In genomic region chr11:69641681-69642548, GRCh38 we compare ENCODE assay signal across 8 cellular contexts. TPM values are rescaled to one million over a fixed set of nuclear protein-coding genes. Genes with fewer than 3 reads are reported as not detected.
DNase-seq lines count a peak whose midpoint lies in the region; ATAC-seq and TF ChIP-seq lines count a peak whose summit lies in the region.

No MANE protein-coding gene starts in this region.

- peak overlapping the region; percentile 84 for H3K4me3 Mint-ChIP-seq in natural killer cell

- peak overlapping the region in 1 of 2 donors; percentile 84 for H3K27ac Mint-ChIP-seq in natural killer cell

- H3K27me3 Mint-ChIP-seq in natural killer cell (ENCODE audit: low read depth in 2 of 2), result peaks cover 19 to 32% of the 10 kb centered on the region in 2 donors

- intact Hi-C loops in dorsolateral prefrontal cortex (cut with DNase I) (loop anchor here (2.0 to 10.0 kb wide), 3 partner anchors 197 to 350 kb away; partner anchors contain the start of gene MYEOV (in 1 of the 2)), natural killer cell (cut with micrococcal nuclease) (loop anchor here (2.0 kb wide), 1 partner anchor 33 kb away; the partner anchor contains the start of gene LTO1)

- H3K36me3 Mint-ChIP-seq in natural killer cell, result no peaks in the 10 kb centered on the region

- H3K27me3 ChIP-seq in dorsolateral prefrontal cortex, result peaks cover 3 to 92% (median 60%) of the 10 kb centered on the region in 45 donors

- DNase-seq in AG09309 (ENCODE audit: low read depth) (no peak), LNCaP clone FGC (ENCODE audit: low read depth) (no peak), dorsolateral prefrontal cortex (peak in 1 of 10 donors; percentile 19), natural killer cell (no peak), HPDE6-E6E7 (ENCODE audit: extremely low spot score) (no peak), NCI-H345 (lab: John Stamatoyannopoulos, UW) (no peak), superior temporal gyrus (ENCODE audit: extremely low spot score) (no peak)

- peaks cover 9 to 28% of the 10 kb centered on the region in 2 donors for H3K4me1 Mint-ChIP-seq in natural killer cell

- ATAC-seq in natural killer cell, result no peak
- no peak for ATAC-seq in GM19324 (IDR thresholded peaks at IDR 0.05; ENCODE audit: low FRiP score, unreplicated experiment)

- TF ChIP-seq CTCF in AG09309 (IDR thresholded peaks at IDR 0.05; ENCODE audit: control insufficient read depth, insufficient read depth, low read depth, low read length, missing control alignments) (no peak), LNCaP clone FGC (IDR thresholded peaks at IDR 0.05; ENCODE audit: control insufficient read depth, extremely low read depth, insufficient read depth) (no peak), dorsolateral prefrontal cortex (IDR thresholded peaks at IDR 0.05 in 54 of 56, conservative IDR thresholded peaks at IDR 0.05 in 2 of 56; ENCODE audit: low read depth in 1 of 56, partially characterized antibody in 56 of 56) (no peak), natural killer cell (IDR thresholded peaks at IDR 0.05) (no peak)

- H3K4me3 ChIP-seq in AG09309 (ENCODE audit: control insufficient read depth, low read depth, low read length), result peak overlapping the region; percentile 73
- peak overlapping the region; percentile 100 for H3K4me3 ChIP-seq in LNCaP clone FGC (ENCODE audit: low read depth, low read length)
- H3K4me3 ChIP-seq in dorsolateral prefrontal cortex, result peak overlapping the region; percentile 31 to 79 (median 66)

- H3K27ac ChIP-seq in dorsolateral prefrontal cortex, result peak overlapping the region in 47 of 59 donors; percentile 20 to 82 (median 64)

- H3K9me3 Mint-ChIP-seq in natural killer cell, result no peaks in the 10 kb centered on the region

RNA-seq across cellular contexts. Expression of gene CCND1, which starts 1.0 kb away (rescaled TPM):
- total RNA-seq in dorsolateral prefrontal cortex, result 10 to 100 TPM; 12.7 to 68.0 (median 31.1) TPM
- 1 to 10 TPM; 1.4 to 2.3 (median 2.3) TPM for total RNA-seq in natural killer cell

RNA-seq across cellular contexts. Expression of gene LTO1, which starts 33.2 kb away (rescaled TPM):
- 10 to 100 TPM; 33.4 to 74.6 (median 51.9) TPM for total RNA-seq in dorsolateral prefrontal cortex
- total RNA-seq in natural killer cell, result 10 to 100 TPM; 23.2 to 33.5 (median 25.3) TPM

Comparison
In these comparisons a context has a peak if more than half of its experiments do, and no peak if none do; other contexts are left out.
1. RNA of gene CCND1, which starts 1.0 kb away (total RNA-seq): 12.7 to 68.0 TPM in dorsolateral prefrontal cortex; 1.4 to 2.3 TPM in natural killer cell; every median in the first group is over 4 times any median in the second.
2. Peak in every context shown above with its lines, with median percentiles within 50 percentile points of each other: H3K4me3 ChIP-seq.